ENCODE assay signal across 24 cellular contexts in the genomic region with DNA sequence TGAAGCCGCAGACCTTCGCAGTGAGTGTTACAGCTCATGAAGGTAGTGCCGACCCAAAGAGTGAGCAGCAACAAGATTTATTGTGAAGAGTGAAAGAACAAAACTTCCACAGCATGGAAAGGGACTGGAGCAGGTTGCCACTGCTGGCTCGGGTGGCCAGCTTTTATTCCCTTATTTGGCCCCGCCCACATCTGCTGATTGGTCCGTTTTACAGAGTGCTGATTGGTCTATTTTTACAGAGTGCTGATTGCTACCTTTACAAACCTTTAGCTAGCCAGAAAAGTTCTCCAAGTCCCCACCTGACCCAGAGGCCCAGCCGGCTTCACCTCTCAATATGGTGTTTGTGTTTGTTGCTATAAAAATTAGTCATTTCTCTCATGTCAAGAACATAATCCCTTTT. TPM values are rescaled to one million over a fixed set of nuclear protein-coding genes. Genes with fewer than 3 reads are reported as not detected.
DNase-seq lines count a peak whose midpoint lies in the region; ATAC-seq, FAIRE-seq and TF ChIP-seq lines count a peak whose summit lies in the region.
"Had no signal": no experiment of that assay in that cellular context is flagged by ENCODE, and none has a peak within 500 bp of the region (broad histone marks: within the 10 kb centered on the region; RNA-seq: fewer than 3 reads in every experiment).

No MANE protein-coding gene starts in this region.

- no peak overlapping the region for H4K5ac ChIP-seq in H9 (ENCODE audit: insufficient read length, low read depth, low read length)

- CTCF ChIA-PET in HepG2 (lab: Yijun Ruan, JAX; ENCODE audit: low intra/inter-chr PET ratio, low total read pairs), result no interaction called here

- no peak overlapping the region for H4K91ac ChIP-seq in H9 (ENCODE audit: insufficient read length, low read depth, low read length)

- no peaks in the 10 kb centered on the region for H3K36me3 ChIP-seq in HepG2 (replicated peaks in 1 of 2; ENCODE audit: control insufficient read depth in 1 of 2, insufficient read depth in 2 of 2, low read length in 2 of 2)
- no peaks in the 10 kb centered on the region for H3K36me3 ChIP-seq in right lobe of liver
- H3K36me3 ChIP-seq in BE2C, result peaks cover 3% of the 10 kb centered on the region

- no peaks in the 10 kb centered on the region for H3K79me2 ChIP-seq in HepG2 (ENCODE audit: insufficient read depth, low read length)
- H3K79me2 ChIP-seq in H9 (ENCODE audit: insufficient read depth, low read length), result no peaks in the 10 kb centered on the region

- H3K4me1 ChIP-seq in HepG2 (ENCODE audit: insufficient read depth, low read length), result peaks cover 20% of the 10 kb centered on the region
- H3K4me1 ChIP-seq in right lobe of liver, result peaks cover 0 to 11% (median 5%) of the 10 kb centered on the region in 4 donors
- H3K4me1 ChIP-seq in BE2C, result no peaks in the 10 kb centered on the region
- peaks cover 2% of the 10 kb centered on the region; the same call in 1 of the 2 replicates for H3K4me1 ChIP-seq in H9 (ENCODE audit: insufficient read depth, low read length)

- no peak overlapping the region for H3K4ac ChIP-seq in H9 (ENCODE audit: low read depth, low read length)

- no peaks in the 10 kb centered on the region for H3K79me1 ChIP-seq in H9 (ENCODE audit: insufficient read depth, low read depth, low read length, poor library complexity, severe bottlenecking)

- no peak overlapping the region for H2AK5ac ChIP-seq in H9 (ENCODE audit: insufficient read length, low read length)

- no peak overlapping the region for H3K18ac ChIP-seq in H9 (ENCODE audit: insufficient read length, low read depth, low read length)

- no peaks in the 10 kb centered on the region for H3K9me3 ChIP-seq in HepG2 (ENCODE audit: low read length)
- H3K9me3 ChIP-seq in right lobe of liver, result no peaks in the 10 kb centered on the region
- no peaks in the 10 kb centered on the region; the same call in 1 of the 2 replicates for H3K9me3 ChIP-seq in BE2C
- H3K9me3 ChIP-seq in H9 (ENCODE audit: control insufficient read depth, low read depth, low read length), result no peaks in the 10 kb centered on the region
- H3K9me3 ChIP-seq: A549 had no signal

- no peak overlapping the region for H3K4me2 ChIP-seq in HepG2 (ENCODE audit: low read depth, low read length)
- H3K4me2 ChIP-seq in H9 (ENCODE audit: insufficient read depth, insufficient read length, low read length), result no peak overlapping the region
- H3K4me2 ChIP-seq: A549 had no signal

- no peak for TF ChIP-seq EP300 in HepG2 (IDR thresholded peaks at IDR 0.05; ENCODE audit: low read depth in 2 of 2, low read length in 2 of 2)
- no peak for TF ChIP-seq EP300 in HepG2 (CRISPR knock-in tag; IDR thresholded peaks at IDR 0.05; ENCODE audit: borderline replicate concordance)

- H3K14ac ChIP-seq in H9 (ENCODE audit: insufficient read depth, low read length), result no peak overlapping the region

- H3K27me3 Mint-ChIP-seq in endothelial cell (ENCODE audit: unreplicated experiment), result peaks cover 6% of the 10 kb centered on the region
- no peaks in the 10 kb centered on the region for H3K27me3 Mint-ChIP-seq in H9 (ENCODE audit: low read depth)
- H3K27me3 Mint-ChIP-seq: CD4-positive, alpha-beta memory T cell had no signal

- H3K9me3 Mint-ChIP-seq in endothelial cell (ENCODE audit: unreplicated experiment), result no peaks in the 10 kb centered on the region
- H3K9me3 Mint-ChIP-seq in H9, result peaks cover 5% of the 10 kb centered on the region in 2 experiments; a peak in 3 of 5 replicates

- H2BK5ac ChIP-seq in H9 (ENCODE audit: insufficient read length, low read length), result no peak overlapping the region

- FAIRE-seq in HepG2 (lab: Jason Lieb, UNC), result no peak
- FAIRE-seq: A549, GM12891, GM18507, H54 had no signal

- BruUV-seq in HepG2 (replicated peaks; lab: Mats Ljungman, UMichigan), result no TSS peak

- H3K36me3 Mint-ChIP-seq in endothelial cell (ENCODE audit: low read depth, unreplicated experiment) (peaks cover 42% of the 10 kb centered on the region), H9 (ENCODE audit: insufficient read depth in 1 of 3, low read depth in 3 of 3) (peaks cover 19 to 31% (median 28%) of the 10 kb centered on the region in 3 experiments)

- no peak overlapping the region for H3K27ac Mint-ChIP-seq in endothelial cell (ENCODE audit: unreplicated experiment)
- no peak overlapping the region for H3K27ac Mint-ChIP-seq in H9

- no peak for TF ChIP-seq POLR2A in HepG2 (IDR thresholded peaks at IDR 0.05; ENCODE audit: insufficient read depth in 1 of 2, low read depth in 2 of 2, low read length in 2 of 2)
- no peak for TF ChIP-seq POLR2A in right lobe of liver (IDR thresholded peaks at IDR 0.05)

- H4K8ac ChIP-seq in H9 (replicated peaks; ENCODE audit: insufficient read length, low read depth, low read length), result no peak overlapping the region

- peaks cover 8% of the 10 kb centered on the region for H3K4me1 Mint-ChIP-seq in endothelial cell (ENCODE audit: unreplicated experiment)
- H3K4me1 Mint-ChIP-seq in H9, result peaks cover 3 to 9% of the 10 kb centered on the region in 2 experiments; a peak in 3 of 4 replicates

- intact Hi-C loops in HepG2 (cut with micrococcal nuclease; ENCODE audit: unreplicated experiment), result no loop called here
- intact Hi-C loops in right lobe of liver (cut with DNase I), result no loop called here

- H3K23ac ChIP-seq in H9 (ENCODE audit: insufficient read length, low read depth, low read length), result no peak overlapping the region

- 79% methylated on average over 7 of the region's 7 CpGs for WGBS in HepG2 (ENCODE audit: low lambda C conversion rate)
- WGBS in right lobe of liver (ENCODE audit: insufficient coverage, low coverage, low lambda C conversion rate, missing lambda C conversion rate), result 88% methylated on average over 7 of the region's 7 CpGs
- no CpG with 5 or more reads among the region's 7 CpGs for WGBS in H9 (ENCODE audit: extremely low coverage, insufficient read length, low lambda C conversion rate)

- DNase-seq in HepG2 (ENCODE audit: low spot score) (no peak), right lobe of liver (no peak), BE2C (peak; percentile 12), NAMALWA (ENCODE audit: low spot score) (peak; percentile 6), endothelial cell (ENCODE audit: low spot score) (no peak), H9 (no peak), NCI-H1092 treated with DMSO at 0.1 percent for 48 hours (lab: John Stamatoyannopoulos, UW) (no peak)
- DNase-seq: 8988T; ACHN; AML-193; C1 segment of cervical spinal cord; Calu3; CD4-positive, alpha-beta memory T cell; COR-L47; DMS53; DMS79 treated with DMSO at 0.1 percent for 48 hours; GF-D8; GOT3; HCEC 1CT had no signal

- ATAC-seq in HepG2, result no peak
- no peak for ATAC-seq in right lobe of liver
- ATAC-seq in HG03025 (IDR thresholded peaks at IDR 0.05; ENCODE audit: low FRiP score, unreplicated experiment), result no peak
- ATAC-seq: A549 had no signal

- H3K9ac ChIP-seq in HepG2 (ENCODE audit: insufficient read depth, low read depth, low read length) (no peak overlapping the region), H9 (ENCODE audit: extremely low read depth, insufficient read length, low read length) (no peak overlapping the region)

- no peak overlapping the region for H2BK20ac ChIP-seq in H9 (ENCODE audit: low read depth, low read length, poor library complexity, severe bottlenecking)

- no peak for TF ChIP-seq RAD21 in HepG2 (CRISPR knock-in tag; IDR thresholded peaks at IDR 0.05)

- H3K4me3 ChIP-seq in HepG2 (replicated peaks in 1 of 3; ENCODE audit: insufficient read depth in 1 of 3, low read depth in 2 of 3, low read length in 3 of 3) (no peak overlapping the region), right lobe of liver (no peak overlapping the region), BE2C (ENCODE audit: low read depth, low read length) (no peak overlapping the region)
- H3K4me3 ChIP-seq: A549 had no signal

- H3K4me3 Mint-ChIP-seq in endothelial cell (ENCODE audit: unreplicated experiment) (peak overlapping the region; percentile 51), H9 (no peak overlapping the region)
- H3K4me3 Mint-ChIP-seq: CD4-positive, alpha-beta memory T cell had no signal

- H4K20me1 ChIP-seq in HepG2 (ENCODE audit: insufficient read depth, low read length), result no peaks in the 10 kb centered on the region
- no peaks in the 10 kb centered on the region for H4K20me1 ChIP-seq in H9 (ENCODE audit: control insufficient read depth, insufficient read depth, insufficient read length)

- no peak overlapping the region for H3T11ph ChIP-seq in H9 (ENCODE audit: low read length)

- H3K27me3 ChIP-seq in HepG2 (ENCODE audit: control insufficient read depth in 1 of 2, insufficient read depth in 2 of 2, low read length in 2 of 2), result no peaks in the 10 kb centered on the region
- no peaks in the 10 kb centered on the region for H3K27me3 ChIP-seq in right lobe of liver
- H3K27me3 ChIP-seq in BE2C, result no peaks in the 10 kb centered on the region
- H3K27me3 ChIP-seq in H9 (ENCODE audit: insufficient read depth, low read length), result no peaks in the 10 kb centered on the region

- H2AFZ ChIP-seq in HepG2 (ENCODE audit: low read length) (no peak overlapping the region), H9 (ENCODE audit: low read length) (no peak overlapping the region)

- POLR2A ChIA-PET in HepG2 (lab: Yijun Ruan, JAX), result no interaction called here

- in situ Hi-C loops in HepG2 (cut with HindIII; ENCODE audit: extremely low pct_ligation_motif_present, low pct_unique_long_range_greater_than_20kb), result no loop called here

- H3K27ac ChIP-seq in HepG2 (ENCODE audit: extremely low read length, insufficient read depth, low read length), result no peak overlapping the region
- H3K27ac ChIP-seq in right lobe of liver, result no peak overlapping the region
- H3K27ac ChIP-seq in H9 (ENCODE audit: insufficient read length, low read depth, low read length), result no peak overlapping the region
- H3K27ac ChIP-seq: A549 had no signal

- H2BK120ac ChIP-seq in H9 (ENCODE audit: low read depth, low read length, poor library complexity, severe bottlenecking), result no peak overlapping the region

- H3K56ac ChIP-seq in H9 (ENCODE audit: insufficient read length, low read depth, low read length), result no peak overlapping the region

- TF ChIP-seq CTCF in HepG2 (CRISPR knock-in tag; IDR thresholded peaks at IDR 0.05) (no peak), right lobe of liver (IDR thresholded peaks at IDR 0.05) (no peak), BE2C (IDR thresholded peaks at IDR 0.05; ENCODE audit: low read depth, low read length) (no peak), endothelial cell (IDR thresholded peaks at IDR 0.05; ENCODE audit: unreplicated experiment) (no peak), H9 (conservative IDR thresholded peaks at IDR 0.05) (no peak)

- no peaks in the 10 kb centered on the region for H3K23me2 ChIP-seq in H9 (ENCODE audit: insufficient read length, low read depth, low read length, poor library complexity, severe bottlenecking)

- H2BK12ac ChIP-seq in H9 (ENCODE audit: insufficient read length, low read depth, low read length), result no peak overlapping the region

- no peak overlapping the region for H2BK15ac ChIP-seq in H9 (ENCODE audit: low read depth, low read length)

RNA-seq across cellular contexts. Expression of a gene that starts 49.7 kb away (rescaled TPM):
- total RNA-seq in HepG2 (2016; rRNA removed; fragmentation: Illumina TruSeq; extraction: Trizol) (2.3 and 3.1 TPM in 2 replicates), right lobe of liver (1 to 10 TPM; 2.0 to 6.2 (median 2.6) TPM), endothelial cell (ENCODE audit: unreplicated experiment) (48.2 TPM), H9 (2021) (9.5 and 10.3 TPM in 2 replicates)
- 2.0 and 3.0 TPM in 2 replicates for total RNA-seq in HepG2 (2016; cell fraction: cytosol; rRNA removed; fragmentation: Illumina TruSeq; extraction: Trizol; ENCODE audit: low read depth)
- total RNA-seq in HepG2 (2016; cell fraction: insoluble cytoplasmic fraction; rRNA removed; fragmentation: Illumina TruSeq; extraction: Trizol), result 2.5 and 3.3 TPM in 2 replicates
- total RNA-seq in HepG2 (2016; cell fraction: membrane; rRNA removed; fragmentation: Illumina TruSeq; extraction: Trizol), result 2.6 and 3.6 TPM in 2 replicates
- total RNA-seq in HepG2 (2016; cell fraction: nucleus; rRNA removed; fragmentation: Illumina TruSeq; extraction: Trizol), result 2.1 and 3.0 TPM in 2 replicates
- 4.8 and 5.1 TPM in 2 replicates for polyA plus RNA-seq in HepG2 (2011; rRNA removed)
- 3.0 and 4.2 TPM in 2 replicates for polyA plus RNA-seq in HepG2 (2011; cell fraction: cytosol; rRNA removed)
- polyA plus RNA-seq in HepG2 (2011; cell fraction: nucleus; rRNA removed), result 1.7 and 2.0 TPM in 2 replicates
- polyA plus RNA-seq in HepG2 (2012), result 4.0 and 5.9 TPM in 2 replicates
- polyA plus RNA-seq in HepG2 (2016; cell fraction: cytosol; fragmentation: Illumina TruSeq; extraction: Trizol; ENCODE audit: low read depth), result 3.6 and 5.0 TPM in 2 replicates
- 3.2 and 3.4 TPM in 2 replicates for polyA plus RNA-seq in HepG2 (2016; cell fraction: insoluble cytoplasmic fraction; fragmentation: Illumina TruSeq; extraction: Trizol; ENCODE audit: low read depth)
- polyA plus RNA-seq in HepG2 (2016; cell fraction: membrane; fragmentation: Illumina TruSeq; extraction: Trizol; ENCODE audit: low read depth), result 3.2 and 4.2 TPM in 2 replicates
- 5.2 and 6.8 TPM in 2 replicates for polyA plus RNA-seq in HepG2 (2016; cell fraction: nucleus; fragmentation: Illumina TruSeq; extraction: Trizol; ENCODE audit: insufficient read depth, low read depth)
- polyA minus RNA-seq in HepG2 (2011; rRNA and poly(A)+ RNA removed; ENCODE audit: low replicate concordance), result 1.0 and 3.0 TPM in 2 replicates
- polyA minus RNA-seq in HepG2 (2011; cell fraction: cytosol; rRNA and poly(A)+ RNA removed), result 2.1 and 2.7 TPM in 2 replicates
- 3.0 and 4.0 TPM in 2 replicates for polyA minus RNA-seq in HepG2 (2011; cell fraction: nucleus; rRNA and poly(A)+ RNA removed)
- 3.2 TPM for polyA plus RNA-seq in BE2C (2012; ENCODE audit: insufficient read depth, insufficient read length, low read depth)

RNA-seq across cellular contexts. Expression of a gene that starts 50.1 kb away (rescaled TPM):
- total RNA-seq in HepG2 (2016; rRNA removed; fragmentation: Illumina TruSeq; extraction: Trizol) (0.27 and 0.42 TPM in 2 replicates), right lobe of liver (1 to 10 TPM; 1.2 to 3.9 (median 2.5) TPM), endothelial cell (ENCODE audit: unreplicated experiment) (6.3 TPM), H9 (2021) (9.7 and 10.0 TPM in 2 replicates)
- total RNA-seq in HepG2 (2016; cell fraction: cytosol; rRNA removed; fragmentation: Illumina TruSeq; extraction: Trizol; ENCODE audit: low read depth), result not detected in 2 replicates
- total RNA-seq in HepG2 (2016; cell fraction: insoluble cytoplasmic fraction; rRNA removed; fragmentation: Illumina TruSeq; extraction: Trizol), result 0.50 and 0.52 TPM in 2 replicates
- total RNA-seq in HepG2 (2016; cell fraction: membrane; rRNA removed; fragmentation: Illumina TruSeq; extraction: Trizol), result 0.21 and 0.40 TPM in 2 replicates
- total RNA-seq in HepG2 (2016; cell fraction: nucleus; rRNA removed; fragmentation: Illumina TruSeq; extraction: Trizol), result 0.19 TPM in 1 of 2 replicates, not detected in the other
- 0.08 and 0.29 TPM in 2 replicates for polyA plus RNA-seq in HepG2 (2011; rRNA removed)
- 0.07 and 0.22 TPM in 2 replicates for polyA plus RNA-seq in HepG2 (2011; cell fraction: cytosol; rRNA removed)
- 0.07 TPM in 1 of 2 replicates, not detected in the other for polyA plus RNA-seq in HepG2 (2011; cell fraction: nucleus; rRNA removed)
- 0.21 TPM in 1 of 2 replicates, not detected in the other for polyA plus RNA-seq in HepG2 (2012)
- 0.07 and 0.14 TPM in 2 replicates for polyA plus RNA-seq in HepG2 (2016; cell fraction: cytosol; fragmentation: Illumina TruSeq; extraction: Trizol; ENCODE audit: low read depth)
- 0.35 and 0.75 TPM in 2 replicates for polyA plus RNA-seq in HepG2 (2016; cell fraction: insoluble cytoplasmic fraction; fragmentation: Illumina TruSeq; extraction: Trizol; ENCODE audit: low read depth)
- 0.18 and 0.30 TPM in 2 replicates for polyA plus RNA-seq in HepG2 (2016; cell fraction: membrane; fragmentation: Illumina TruSeq; extraction: Trizol; ENCODE audit: low read depth)
- 0.25 and 0.44 TPM in 2 replicates for polyA plus RNA-seq in HepG2 (2016; cell fraction: nucleus; fragmentation: Illumina TruSeq; extraction: Trizol; ENCODE audit: insufficient read depth, low read depth)
- 0.23 TPM in 1 of 2 replicates, not detected in the other for polyA minus RNA-seq in HepG2 (2011; rRNA and poly(A)+ RNA removed; ENCODE audit: low replicate concordance)
- polyA minus RNA-seq in HepG2 (2011; cell fraction: cytosol; rRNA and poly(A)+ RNA removed), result not detected in 2 replicates
- polyA minus RNA-seq in HepG2 (2011; cell fraction: nucleus; rRNA and poly(A)+ RNA removed), result not detected in 2 replicates
- polyA plus RNA-seq in BE2C (2012; ENCODE audit: insufficient read depth, insufficient read length, low read depth), result 15.8 TPM

Comparison
In these comparisons a context has a peak if more than half of its experiments do, and no peak if none do; other contexts are left out.
1. DNase-seq: peak in BE2C (single experiment) and NAMALWA (single experiment); none in HepG2 (single experiment), right lobe of liver (0 of 3), endothelial cell (single experiment), H9 (single experiment) and NCI-H1092 treated with DMSO at 0.1 percent for 48 hours (single experiment).